24 cellular contexts compared by ENCODE assay signal in the genomic region with DNA sequence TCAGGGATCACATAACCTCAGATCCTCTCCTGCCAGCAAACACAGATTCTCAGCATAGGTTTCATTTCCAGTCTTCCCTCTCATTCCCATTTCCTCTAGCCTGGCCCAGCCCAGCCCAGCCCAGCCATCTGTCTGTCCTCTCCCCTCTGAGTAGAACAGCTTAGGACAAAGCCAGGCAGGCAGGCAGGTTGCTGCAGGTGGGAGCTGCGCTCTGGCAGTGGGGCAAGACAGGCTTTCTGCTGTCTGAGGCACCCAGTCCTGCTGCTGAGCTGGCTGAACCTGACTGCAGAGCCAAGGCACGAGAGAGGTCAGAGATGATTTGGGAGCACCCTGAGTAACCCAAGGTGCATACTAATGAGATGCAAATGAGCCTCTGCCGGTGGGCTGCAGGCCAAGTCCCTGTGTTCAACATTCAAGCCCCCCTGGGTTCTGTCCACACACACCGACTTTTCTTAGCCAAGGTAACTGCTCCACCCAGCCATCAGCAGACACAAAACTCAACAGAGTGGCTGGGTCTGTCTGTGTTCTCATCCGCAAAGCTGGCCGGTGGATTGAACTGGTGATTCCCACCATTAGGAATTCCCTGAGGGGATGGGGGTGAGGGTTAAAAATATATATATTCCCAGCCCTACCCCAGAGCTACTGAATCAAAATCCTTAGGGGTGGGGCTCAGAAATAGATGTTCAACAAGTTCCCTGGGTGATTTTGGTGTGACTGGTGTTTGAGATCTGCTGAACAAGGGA. TPM values are rescaled to one million over a fixed set of nuclear protein-coding genes. Genes with fewer than 3 reads are reported as not detected.
DNase-seq lines count a peak whose midpoint lies in the region; ATAC-seq, FAIRE-seq and TF ChIP-seq lines count a peak whose summit lies in the region.
"Had no signal": no experiment of that assay in that cellular context is flagged by ENCODE, and none has a peak within 500 bp of the region (broad histone marks: within the 10 kb centered on the region; RNA-seq: fewer than 3 reads in every experiment).

No MANE protein-coding gene starts in this region.

- peaks cover 14% of the 10 kb centered on the region for H3K36me3 ChIP-seq in bronchial epithelial cell (ENCODE audit: control insufficient read depth, insufficient read depth, low read length)
- H3K36me3 ChIP-seq: MG63, thyroid gland had no signal

- peak; percentile 27 for DNase-seq in DMS53 (lab: John Stamatoyannopoulos, UW)
- DNase-seq in NCI-H2171 treated with DMSO at 0.1 percent for 48 hours (lab: John Stamatoyannopoulos, UW), result peak; percentile 78
- peak; percentile 89 for DNase-seq in bronchial epithelial cell (ENCODE audit: low read depth)
- peak; percentile 65 for DNase-seq in mesenteric fat pad (ENCODE audit: low spot score)
- DNase-seq in coronary artery (ENCODE audit: low spot score), result no peak
- DNase-seq in activated T-cell treated with anti-CD3 and anti-CD28 coated beads, Interleukin-2, amount 50 U/mL, for 4 hours, result no peak
- DNase-seq: ACHN; activated CD8-positive, alpha-beta memory T cell treated with anti-CD3 and anti-CD28 coated beads, Interleukin-2, amount 50 U/mL, for 4 hours; activated naive CD8-positive, alpha-beta T cell treated with anti-CD3 and anti-CD28 coated beads, Interleukin-2, amount 10 ng/mL, durations not matched to agents 7 days and 5 days; GDM1; left cardiac atrium; MG63; natural killer cell; NCI-H187 treated with DMSO at 0.1 percent for 48 hours; NCI-H510A treated with DMSO at 0.1 percent for 48 hours; SIG-M5; stimulated activated CD4-positive, alpha-beta T cell treated with anti-CD3 and anti-CD28 coated beads, Interleukin-2, amount 100 ng/mL, for 24 hours; stimulated activated naive B cell treated with anti-CD40 and anti-IgM and Interleukin-4, amounts not matched to agents 10 μg/mL and 1 μg/mL and 100 μg/mL, for 72 hours; thyroid gland had no signal

- no peak for ATAC-seq in activated T-cell treated with anti-CD3 and anti-CD28 coated beads, Interleukin-2, amount 50 U/mL, for 4 hours
- ATAC-seq in GM18517 (IDR thresholded peaks at IDR 0.05; ENCODE audit: unreplicated experiment) (no peak), HG03108 (IDR thresholded peaks at IDR 0.05; ENCODE audit: unreplicated experiment) (no peak)
- ATAC-seq: left cardiac atrium; natural killer cell; stimulated activated naive B cell treated with anti-CD40 and anti-IgM and Interleukin-4, amounts not matched to agents 10 μg/mL and 1 μg/mL and 100 μg/mL, for 72 hours had no signal

- peak; percentile 89 for FAIRE-seq in bronchial epithelial cell (lab: Jason Lieb, UNC)
- FAIRE-seq: D721Med, endothelial cell of umbilical vein had no signal

- H3K27ac ChIP-seq in coronary artery, result no peak overlapping the region
- H3K27ac ChIP-seq: thyroid gland had no signal

- H3K36me3 Mint-ChIP-seq in activated T-cell treated with anti-CD3 and anti-CD28 coated beads, Interleukin-2, amount 50 U/mL, for 4 hours (ENCODE audit: insufficient read depth), result no peaks in the 10 kb centered on the region
- H3K36me3 Mint-ChIP-seq: activated naive CD8-positive, alpha-beta T cell treated with anti-CD3 and anti-CD28 coated beads, Interleukin-2, amount 10 ng/mL, durations not matched to agents 7 days and 5 days; natural killer cell had no signal

- peaks cover 17% of the 10 kb centered on the region for H3K4me1 Mint-ChIP-seq in activated T-cell treated with anti-CD3 and anti-CD28 coated beads, Interleukin-2, amount 50 U/mL, for 4 hours (ENCODE audit: low read depth)

- H3K27me3 Mint-ChIP-seq in activated T-cell treated with anti-CD3 and anti-CD28 coated beads, Interleukin-2, amount 50 U/mL, for 4 hours (ENCODE audit: low read depth), result no peaks in the 10 kb centered on the region
- H3K27me3 Mint-ChIP-seq: activated naive CD8-positive, alpha-beta T cell treated with anti-CD3 and anti-CD28 coated beads, Interleukin-2, amount 10 ng/mL, durations not matched to agents 7 days and 5 days; IgD-negative memory B cell; stimulated activated naive B cell treated with anti-CD40 and anti-IgM and Interleukin-4, amounts not matched to agents 10 μg/mL and 1 μg/mL and 100 μg/mL, for 72 hours had no signal

- no peaks in the 10 kb centered on the region for H3K9me3 Mint-ChIP-seq in activated T-cell treated with anti-CD3 and anti-CD28 coated beads, Interleukin-2, amount 50 U/mL, for 4 hours
- H3K9me3 Mint-ChIP-seq: activated naive CD8-positive, alpha-beta T cell treated with anti-CD3 and anti-CD28 coated beads, Interleukin-2, amount 10 ng/mL, durations not matched to agents 7 days and 5 days; natural killer cell; stimulated activated naive B cell treated with anti-CD40 and anti-IgM and Interleukin-4, amounts not matched to agents 10 μg/mL and 1 μg/mL and 100 μg/mL, for 72 hours had no signal

- H3K4me3 Mint-ChIP-seq in activated T-cell treated with anti-CD3 and anti-CD28 coated beads, Interleukin-2, amount 50 U/mL, for 4 hours, result no peak overlapping the region
- H3K4me3 Mint-ChIP-seq: activated naive CD8-positive, alpha-beta T cell treated with anti-CD3 and anti-CD28 coated beads, Interleukin-2, amount 10 ng/mL, durations not matched to agents 7 days and 5 days; natural killer cell; stimulated activated naive B cell treated with anti-CD40 and anti-IgM and Interleukin-4, amounts not matched to agents 10 μg/mL and 1 μg/mL and 100 μg/mL, for 72 hours had no signal

- no peaks in the 10 kb centered on the region for H3K27me3 ChIP-seq in bronchial epithelial cell (ENCODE audit: control insufficient read depth, insufficient read depth, low read length)
- H3K27me3 ChIP-seq: thyroid gland had no signal

- TF ChIP-seq CTCF in bronchial epithelial cell (IDR thresholded peaks at IDR 0.05; ENCODE audit: insufficient read depth, low read length, severe bottlenecking), result no peak
- TF ChIP-seq CTCF in coronary artery (IDR thresholded peaks at IDR 0.05), result no peak

- H3K4me3 ChIP-seq in bronchial epithelial cell (ENCODE audit: low read depth, low read length) (no peak overlapping the region), coronary artery (no peak overlapping the region)
- H3K4me3 ChIP-seq: MG63, thyroid gland had no signal

RNA-seq across cellular contexts. Expression of gene FAT2, which starts 9.1 kb away (rescaled TPM):
- total RNA-seq in bronchial epithelial cell (34.2 and 62.6 TPM in 2 replicates), mesenteric fat pad (0.51 TPM)
- not detected for total RNA-seq in activated T-cell treated with anti-CD3 and anti-CD28 coated beads, Interleukin-2, amount 50 U/mL, for 4 hours
- total RNA-seq: activated naive CD8-positive, alpha-beta T cell treated with anti-CD3 and anti-CD28 coated beads, Interleukin-2, amount 10 ng/mL, durations not matched to agents 7 days and 5 days; endothelial cell of umbilical vein; natural killer cell had no signal

Comparison
In these comparisons a context has a peak if more than half of its experiments do, and no peak if none do; other contexts are left out.
1. DNase-seq: peak in DMS53 (single experiment), NCI-H2171 treated with DMSO at 0.1 percent for 48 hours (single experiment), bronchial epithelial cell (single experiment) and mesenteric fat pad (single experiment); none in coronary artery (single experiment) and activated T-cell treated with anti-CD3 and anti-CD28 coated beads, Interleukin-2, amount 50 U/mL, for 4 hours (single experiment).
2. RNA of gene FAT2, which starts 9.1 kb away (total RNA-seq): 34.2 to 62.6 TPM in bronchial epithelial cell; 0.51 TPM in mesenteric fat pad (single experiment) and not detected in activated T-cell treated with anti-CD3 and anti-CD28 coated beads, Interleukin-2, amount 50 U/mL, for 4 hours; every median in the first group is over 10 times any median in the second.